In genomic region chr1:88683848-88684481, GRCh38 we compare ENCODE assay signal across 1 cellular context.
A peak's percentile ranks its signal among the peaks of the same experiment; 100 is the strongest.
TF ChIP-seq lines count a peak whose summit lies in the region.

Gene PKN2 (plus strand): TSS chr1:88684273. CDS start chr1:88684581, 308 bp downstream.

TF ChIP-seq in K562, 482 proteins besides CTCF, POLR2A, EP300 and RAD21 (continued from another document and continues in another):
- TF ChIP-seq ZBTB43 (CRISPR knock-in tag; IDR thresholded peaks at IDR 0.05): no peak
- peak; percentile 94 for TF ChIP-seq POLR2H (tag; IDR thresholded peaks at IDR 0.05; ENCODE audit: low read depth)
- TF ChIP-seq HNRNPLL (IDR thresholded peaks at IDR 0.05; ENCODE audit: low read depth, low read length, poor library complexity, severe bottlenecking): no peak
- no peak for TF ChIP-seq PTBP1 (IDR thresholded peaks at IDR 0.05; ENCODE audit: low read depth, low read length)
- TF ChIP-seq STAT6 (CRISPR knock-in tag; IDR thresholded peaks at IDR 0.05): no peak
- no peak for TF ChIP-seq TAL1 (IDR thresholded peaks at IDR 0.05)
- TF ChIP-seq BCL6 (CRISPR knock-in tag; IDR thresholded peaks at IDR 0.05): no peak
- no peak for TF ChIP-seq ETV1 (tag; conservative IDR thresholded peaks at IDR 0.05; ENCODE audit: low read depth)
- no peak for TF ChIP-seq ZFPM2 (CRISPR knock-in tag; IDR thresholded peaks at IDR 0.05)
- TF ChIP-seq TFAM (CRISPR knock-in tag; conservative IDR thresholded peaks at IDR 0.05): no peak
- TF ChIP-seq ZNF282 (CRISPR knock-in tag; IDR thresholded peaks at IDR 0.05): no peak
- TF ChIP-seq USF2 (CRISPR knock-in tag; IDR thresholded peaks at IDR 0.05): peak; percentile 100
- TF ChIP-seq HES1 (IDR thresholded peaks at IDR 0.05; ENCODE audit: low read depth): no peak
- TF ChIP-seq ZBTB49 (CRISPR knock-in tag; IDR thresholded peaks at IDR 0.05; ENCODE audit: borderline replicate concordance): no peak
- TF ChIP-seq ID3 (CRISPR knock-in tag; IDR thresholded peaks at IDR 0.05): no peak
- no peak for TF ChIP-seq ID3 (tag; IDR thresholded peaks at IDR 0.05)
- no peak for TF ChIP-seq HINFP (tag; conservative IDR thresholded peaks at IDR 0.05; ENCODE audit: low read depth)
- TF ChIP-seq RFX7 (CRISPR knock-in tag; IDR thresholded peaks at IDR 0.05): no peak
- peak; percentile 80 for TF ChIP-seq TFE3 (CRISPR knock-in tag; IDR thresholded peaks at IDR 0.05)
- TF ChIP-seq AFF1 (IDR thresholded peaks at IDR 0.05; ENCODE audit: low read depth in 1 of 2, partially characterized antibody in 2 of 2): peak in 1 of 2 experiments; percentile 79
- TF ChIP-seq ZNF75A (CRISPR knock-in tag; IDR thresholded peaks at IDR 0.05): no peak
- no peak for TF ChIP-seq EWSR1 (IDR thresholded peaks at IDR 0.05; ENCODE audit: borderline replicate concordance, low read depth, partially characterized antibody)
- no peak for TF ChIP-seq E2F5 (CRISPR knock-in tag; IDR thresholded peaks at IDR 0.05)
- TF ChIP-seq CTCFL (IDR thresholded peaks at IDR 0.05; ENCODE audit: borderline replicate concordance, insufficient read depth, low read depth, low read length, poor library complexity, severe bottlenecking): peak; percentile 79
- TF ChIP-seq GABPA (tag; conservative IDR thresholded peaks at IDR 0.05; ENCODE audit: low read depth): peak; percentile 76
- TF ChIP-seq THAP12 (CRISPR knock-in tag; IDR thresholded peaks at IDR 0.05): peak; percentile 78
- peak; percentile 59 for TF ChIP-seq MEIS2 (IDR thresholded peaks at IDR 0.05; ENCODE audit: partially characterized antibody)
